Comparison of ENCODE assay signal across 8 cellular contexts in the genomic region with DNA sequence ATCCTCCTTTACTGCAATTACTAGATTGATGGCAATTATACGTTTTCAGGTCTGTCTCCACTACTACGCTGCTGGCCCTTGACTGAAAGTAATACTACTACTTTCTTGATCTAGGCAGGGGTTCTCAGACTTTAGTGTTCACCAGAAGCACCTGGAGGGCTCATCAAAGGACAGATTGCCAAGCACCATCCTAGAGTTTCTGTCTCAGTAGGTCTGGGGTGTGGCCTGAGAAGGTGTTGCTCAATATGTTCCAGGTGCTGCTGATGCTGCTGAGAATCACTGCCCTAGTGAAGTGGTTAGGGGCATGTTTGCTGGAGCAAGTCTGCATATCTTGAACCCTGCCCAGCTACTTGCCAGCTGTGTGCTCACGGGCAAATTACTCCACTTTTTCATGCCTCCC. TPM values are rescaled to one million over a fixed set of nuclear protein-coding genes. Genes with fewer than 3 reads are reported as not detected.
"Had no signal": no experiment of that assay in that cellular context is flagged by ENCODE, and none has a peak within 500 bp of the region (broad histone marks: within the 10 kb centered on the region; RNA-seq: fewer than 3 reads in every experiment).

No MANE protein-coding gene starts in this region.

RNA-seq across cellular contexts. Expression of a gene that starts 37.9 kb away (rescaled TPM):
- total RNA-seq: activated CD8-positive, alpha-beta memory T cell treated with anti-CD3 and anti-CD28 coated beads for 36 hours; activated CD8-positive, alpha-beta T cell treated with anti-CD3 and anti-CD28 coated beads, Interleukin-2, amount 10 ng/mL, durations not matched to agents 7 days and 5 days; activated naive CD4-positive, alpha-beta T cell treated with anti-CD3 and anti-CD28 coated beads for 36 hours; aorta; body of pancreas; cerebellum; dorsolateral prefrontal cortex; glomerular endothelial cell had no signal
